Comparison of ENCODE assay signal across 8 cellular contexts in genomic region chr21:41610042-41610839, GRCh38.
DNase-seq lines count a peak whose midpoint lies in the region; ATAC-seq and TF ChIP-seq lines count a peak whose summit lies in the region.

No MANE protein-coding gene starts in this region.

- ATAC-seq in DND-41 (ENCODE audit: insufficient read depth, low read depth) (no peak), GM21825 (IDR thresholded peaks at IDR 0.05; ENCODE audit: unreplicated experiment) (no peak), GM21367 (IDR thresholded peaks at IDR 0.05; ENCODE audit: unreplicated experiment) (no peak)
- peak; percentile 53 for ATAC-seq in naive thymus-derived CD4-positive, alpha-beta T cell

- TF ChIP-seq CTCF in DND-41 (IDR thresholded peaks at IDR 0.05; ENCODE audit: borderline replicate concordance, extremely low read depth, low read length, poor library complexity, severe bottlenecking) (peak; percentile 75), epithelial cell of proximal tubule (conservative IDR thresholded peaks at IDR 0.05; ENCODE audit: low read depth, low read length) (peak; percentile 98)

- H4K20me1 ChIP-seq in DND-41 (ENCODE audit: insufficient read depth, low read length), result no peaks in the 10 kb centered on the region

- intact Hi-C loops in naive thymus-derived CD4-positive, alpha-beta T cell (cut with micrococcal nuclease), result loop anchor here (2.0 to 10.0 kb wide), 2 partner anchors 325 to 507 kb away; no protein-coding TSS in a partner anchor

- no peak overlapping the region for H2AFZ ChIP-seq in DND-41 (ENCODE audit: low read depth, low read length)

- H3K27ac ChIP-seq in DND-41 (ENCODE audit: low read length), result no peak overlapping the region
- H3K27ac ChIP-seq in naive thymus-derived CD4-positive, alpha-beta T cell (ENCODE audit: low read depth, low read length), result no peak overlapping the region

- no peak overlapping the region for H3K4me2 ChIP-seq in DND-41 (ENCODE audit: insufficient read depth, low read length)

- DNase-seq in DND-41 (peak; percentile 43), HT1080 (ENCODE audit: low read depth) (peak; percentile 58), SK-N-DZ (ENCODE audit: low spot score) (peak; percentile 11), epithelial cell of proximal tubule (ENCODE audit: low read depth) (no peak), GM19240 (ENCODE audit: insufficient read length, low spot score) (no peak)
- no peak for DNase-seq in naive thymus-derived CD4-positive, alpha-beta T cell

- H3K79me2 ChIP-seq in DND-41 (ENCODE audit: insufficient read depth, low read length), result no peaks in the 10 kb centered on the region

- H3K36me3 Mint-ChIP-seq in naive thymus-derived CD4-positive, alpha-beta T cell, result peaks cover 0 to 1% (median 0%) of the 10 kb centered on the region in 5 donors

- H3K27me3 ChIP-seq in DND-41 (ENCODE audit: insufficient read depth, low read length, poor library complexity), result no peaks in the 10 kb centered on the region
- H3K27me3 ChIP-seq in naive thymus-derived CD4-positive, alpha-beta T cell (ENCODE audit: control insufficient read depth in 2 of 2, insufficient read depth in 2 of 2, low read length in 2 of 2), result peaks cover 0 to 4% of the 10 kb centered on the region in 2 donors

- no peak overlapping the region for H3K9ac ChIP-seq in DND-41 (ENCODE audit: low read depth, low read length)

- H3K4me1 ChIP-seq in DND-41 (ENCODE audit: insufficient read depth, low read length), result peaks cover 38% of the 10 kb centered on the region
- H3K4me1 ChIP-seq in naive thymus-derived CD4-positive, alpha-beta T cell (ENCODE audit: control insufficient read depth in 2 of 2, insufficient read depth in 2 of 2, low read length in 2 of 2), result no peaks in the 10 kb centered on the region

- POLR2A ChIA-PET in naive thymus-derived CD4-positive, alpha-beta T cell (lab: Charles Lee), result no interaction called here

- peaks cover 11 to 64% (median 44%) of the 10 kb centered on the region in 5 donors for H3K27me3 Mint-ChIP-seq in naive thymus-derived CD4-positive, alpha-beta T cell

- H3K9me3 ChIP-seq in DND-41 (ENCODE audit: insufficient read depth, low read length, severe bottlenecking), result no peaks in the 10 kb centered on the region
- H3K9me3 ChIP-seq in naive thymus-derived CD4-positive, alpha-beta T cell (ENCODE audit: control insufficient read depth in 2 of 3, low read length in 3 of 3), result no peaks in the 10 kb centered on the region

- no peaks in the 10 kb centered on the region for H3K9me3 Mint-ChIP-seq in naive thymus-derived CD4-positive, alpha-beta T cell

- no peaks in the 10 kb centered on the region for H3K4me1 Mint-ChIP-seq in naive thymus-derived CD4-positive, alpha-beta T cell

- CTCF ChIA-PET in naive thymus-derived CD4-positive, alpha-beta T cell (lab: Charles Lee), result no interaction called here

- no peak overlapping the region for H3K4me3 Mint-ChIP-seq in naive thymus-derived CD4-positive, alpha-beta T cell

- no peak overlapping the region for H3K4me3 ChIP-seq in DND-41 (ENCODE audit: low read depth in 1 of 2, low read length in 2 of 2)
- no peak overlapping the region for H3K4me3 ChIP-seq in epithelial cell of proximal tubule (ENCODE audit: low read depth, low read length)
- no peak overlapping the region for H3K4me3 ChIP-seq in naive thymus-derived CD4-positive, alpha-beta T cell (ENCODE audit: low read length)

- no peak overlapping the region for H3K27ac Mint-ChIP-seq in naive thymus-derived CD4-positive, alpha-beta T cell

- H3K36me3 ChIP-seq in DND-41 (ENCODE audit: insufficient read depth, low read length), result no peaks in the 10 kb centered on the region
- H3K36me3 ChIP-seq in naive thymus-derived CD4-positive, alpha-beta T cell (ENCODE audit: control insufficient read depth in 2 of 3, insufficient read depth in 3 of 3, low read length in 3 of 3), result no peaks in the 10 kb centered on the region

Comparison
In these comparisons a context has a peak if more than half of its experiments do, and no peak if none do; other contexts are left out.
1. DNase-seq: peak in DND-41 (single experiment), HT1080 (single experiment) and SK-N-DZ (single experiment); none in epithelial cell of proximal tubule (single experiment), naive thymus-derived CD4-positive, alpha-beta T cell (0 of 9) and GM19240 (single experiment).